1 cellular context compared by ENCODE assay signal in genomic region chr5:10580531-10581423, GRCh38.
TF ChIP-seq lines count a peak whose summit lies in the region.

No MANE protein-coding gene starts in this region.

TF ChIP-seq in GM12878, 131 proteins besides CTCF, POLR2A, EP300 and RAD21:
- TF ChIP-seq RB1 (IDR thresholded peaks at IDR 0.05; ENCODE audit: borderline replicate concordance) (no peak), ZNF592 (IDR thresholded peaks at IDR 0.05) (no peak), ATF7 (IDR thresholded peaks at IDR 0.05; ENCODE audit: low read depth) (no peak), PAX5 (IDR thresholded peaks at IDR 0.05; ENCODE audit: borderline replicate concordance, low read depth, low read length) (no peak), HDAC6 (IDR thresholded peaks at IDR 0.05; ENCODE audit: unreplicated experiment) (no peak), IKZF1 (conservative IDR thresholded peaks at IDR 0.05) (no peak), ELK1 (IDR thresholded peaks at IDR 0.05; ENCODE audit: low read depth, low read length) (no peak), CBX5 (IDR thresholded peaks at IDR 0.05; ENCODE audit: low read depth) (no peak), RELB (IDR thresholded peaks at IDR 0.05; ENCODE audit: low read depth) (no peak), SKIL (IDR thresholded peaks at IDR 0.05; ENCODE audit: low read depth, poor library complexity, severe bottlenecking) (no peak), RCOR1 (conservative IDR thresholded peaks at IDR 0.05; ENCODE audit: low read depth, low read length) (no peak), PAX8 (IDR thresholded peaks at IDR 0.05) (no peak), NR2C2 (IDR thresholded peaks at IDR 0.05; ENCODE audit: borderline replicate concordance, control insufficient read depth, insufficient read length, low read depth) (no peak), BCL11A (IDR thresholded peaks at IDR 0.05; ENCODE audit: low read depth, low read length) (no peak), NFIC (IDR thresholded peaks at IDR 0.05; ENCODE audit: low read depth, low read length) (no peak), STAT3 (IDR thresholded peaks at IDR 0.05; ENCODE audit: low read depth, low read length) (no peak), REST (IDR thresholded peaks at IDR 0.05; ENCODE audit: low read depth, low read length) (no peak), TAF1 (IDR thresholded peaks at IDR 0.05; ENCODE audit: borderline replicate concordance, low read depth, low read length) (no peak), CHD4 (IDR thresholded peaks at IDR 0.05) (no peak)
